ENCODE assay signal across 14 cellular contexts in the genomic region with DNA sequence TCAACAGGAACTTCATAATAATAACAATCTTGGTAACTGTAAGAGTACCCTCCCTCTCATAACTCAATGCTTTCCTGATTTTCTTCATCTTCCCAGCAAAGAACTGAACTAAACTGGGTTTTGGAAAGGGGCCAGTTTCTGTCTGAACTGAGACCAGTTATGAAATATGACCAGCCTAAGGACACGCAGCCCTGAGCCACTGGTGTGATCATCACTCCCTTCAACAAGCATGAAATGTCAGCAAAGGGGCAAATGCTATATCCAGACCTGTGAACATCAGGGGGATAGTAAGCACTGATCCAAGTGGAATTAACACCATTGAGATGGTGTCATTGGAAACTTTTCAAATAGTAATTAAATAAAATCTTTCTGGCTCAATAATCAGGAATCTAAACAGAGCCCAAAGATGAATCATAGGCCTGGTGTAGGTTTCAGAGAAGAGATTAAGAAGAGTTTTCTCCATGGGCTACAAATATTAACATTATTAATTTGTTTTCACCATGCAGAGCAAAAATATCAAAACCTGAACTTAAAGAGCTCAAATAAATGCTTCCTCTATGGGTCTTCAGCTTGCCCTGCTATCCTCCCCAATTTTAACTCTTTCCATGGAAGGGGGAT.
A peak's percentile ranks its signal among the peaks of the same experiment; 100 is the strongest.
DNase-seq lines count a peak whose midpoint lies in the region; ATAC-seq and TF ChIP-seq lines count a peak whose summit lies in the region.
"Had no signal": no experiment of that assay in that cellular context is flagged by ENCODE, and none has a peak within 500 bp of the region (broad histone marks: within the 10 kb centered on the region; RNA-seq: fewer than 3 reads in every experiment).

No MANE protein-coding gene starts in this region.

- TF ChIP-seq CTCF in mammary epithelial cell (conservative IDR thresholded peaks at IDR 0.05 in 1 of 2, IDR thresholded peaks at IDR 0.05 in 1 of 2; ENCODE audit: extremely low read depth in 1 of 2, insufficient read depth in 1 of 2, low read depth in 1 of 2, low read length in 2 of 2) (no peak), stomach (IDR thresholded peaks at IDR 0.05) (no peak)

- in situ Hi-C loops in mammary epithelial cell (cut with MboI; ENCODE audit: low sequenced_read_pairs in 2 of 2) = no loop called here

- no peak for TF ChIP-seq EP300 in stomach (IDR thresholded peaks at IDR 0.05)

- H3K79me2 ChIP-seq in mammary epithelial cell (ENCODE audit: insufficient read depth, low read length) = no peaks in the 10 kb centered on the region

- H3K4me2 ChIP-seq in mammary epithelial cell (ENCODE audit: insufficient read depth, low read depth, low read length) = no peak overlapping the region

- no peaks in the 10 kb centered on the region for H4K20me1 ChIP-seq in mammary epithelial cell (ENCODE audit: insufficient read depth, low read length)

- intact Hi-C loops in mammary epithelial cell (cut with micrococcal nuclease) (no loop called here), left ventricle myocardium superior (cut with micrococcal nuclease) (no loop called here), stomach (cut with DNase I; ENCODE audit: low total_unique reads) (no loop called here)

- H3K4me1 ChIP-seq in mammary epithelial cell (ENCODE audit: insufficient read depth, low read length) (no peaks in the 10 kb centered on the region), stomach (peaks cover 0 to 59% (median 29%) of the 10 kb centered on the region in 4 donors)
- H3K4me1 ChIP-seq: prostate gland had no signal

- H2AFZ ChIP-seq in mammary epithelial cell (ENCODE audit: low read depth, low read length) = no peak overlapping the region

- no peak for TF ChIP-seq POLR2A in stomach (IDR thresholded peaks at IDR 0.05)

- no peaks in the 10 kb centered on the region for H3K9me3 ChIP-seq in mammary epithelial cell (replicated peaks; ENCODE audit: insufficient read depth, low read length)
- H3K9me3 ChIP-seq in stomach = no peaks in the 10 kb centered on the region
- H3K9me3 ChIP-seq: prostate gland had no signal

- H3K27me3 ChIP-seq in mammary epithelial cell (ENCODE audit: insufficient read depth, low read length) (no peaks in the 10 kb centered on the region), stomach (no peaks in the 10 kb centered on the region)

- H3K4me3 ChIP-seq in mammary epithelial cell (replicated peaks in 1 of 3; ENCODE audit: insufficient read depth in 1 of 3, low read depth in 2 of 3, low read length in 3 of 3) (no peak overlapping the region), stomach (no peak overlapping the region)
- H3K4me3 ChIP-seq: prostate gland had no signal

- H3K36me3 ChIP-seq in mammary epithelial cell (ENCODE audit: insufficient read depth, low read length) (peaks cover 2% of the 10 kb centered on the region), stomach (peaks cover 0 to 10% (median 4%) of the 10 kb centered on the region in 4 donors)
- H3K36me3 ChIP-seq: prostate gland had no signal

- WGBS in mammary epithelial cell (ENCODE audit: low coverage, missing lambda C conversion rate) = 75% methylated on average over 1 of the region's 1 CpG
- 30 to 74% (median 55%) methylated on average over 1 of the region's 1 CpG for WGBS in stomach, 5 donors

- no TSS peak for BruUV-seq in mammary epithelial cell (replicated peaks; lab: Mats Ljungman, UMichigan)

- H3K27ac ChIP-seq in mammary epithelial cell (ENCODE audit: insufficient read depth, low read depth, low read length) (no peak overlapping the region), stomach (peak overlapping the region in 4 of 5 donors; percentile 16 to 56 (median 47))

- no peak overlapping the region for H3K9ac ChIP-seq in mammary epithelial cell (ENCODE audit: insufficient read depth, low read length)

- ATAC-seq in left ventricle myocardium superior = peak; percentile 73
- no peak for ATAC-seq in GM21360 (IDR thresholded peaks at IDR 0.05; ENCODE audit: unreplicated experiment)
- no peak for ATAC-seq in GM21723 (IDR thresholded peaks at IDR 0.05; ENCODE audit: unreplicated experiment)
- ATAC-seq: Panc1; stimulated activated naive CD8-positive, alpha-beta T cell treated with anti-CD3 and anti-CD28 coated beads, Interleukin-15, amount 100 ng/mL, for 72 hours had no signal

- CTCF ChIA-PET in mammary epithelial cell (lab: Charles Lee; ENCODE audit: low non-redundant PET) = no interaction called here

- dilution Hi-C loops in mammary epithelial cell (cut with HindIII; ENCODE audit: low sequenced_read_pairs) = loop anchor here (5.0 kb wide), 1 partner anchor 36 kb away; no protein-coding TSS in a partner anchor

- DNase-seq in MV-4-11 (lab: John Stamatoyannopoulos, UW) (peak; percentile 17), mammary epithelial cell (peak; percentile 8), left ventricle myocardium superior (no peak), stomach (no peak), NCI-H82 treated with DMSO at 0.1 percent for 48 hours (lab: John Stamatoyannopoulos, UW; ENCODE audit: unreplicated experiment) (no peak)
- DNase-seq: CD4-positive, alpha-beta memory T cell; effector CD4-positive, alpha-beta T cell; hippocampal formation; stimulated activated CD4-positive, alpha-beta T cell treated with anti-CD3 and anti-CD28 coated beads, Interleukin-4, amount 100 ng/mL, for 1 hour; stimulated activated naive CD8-positive, alpha-beta T cell treated with anti-CD3 and anti-CD28 coated beads, Interleukin-15, amount 100 ng/mL, for 72 hours had no signal

Comparison
In these comparisons a context has a peak if more than half of its experiments do, and no peak if none do; other contexts are left out.
1. DNase-seq: peak in MV-4-11 (single experiment) and mammary epithelial cell (single experiment); none in left ventricle myocardium superior (single experiment), stomach (single experiment) and NCI-H82 treated with DMSO at 0.1 percent for 48 hours (single experiment).